8 cellular contexts compared by ENCODE assay signal in the genomic region with DNA sequence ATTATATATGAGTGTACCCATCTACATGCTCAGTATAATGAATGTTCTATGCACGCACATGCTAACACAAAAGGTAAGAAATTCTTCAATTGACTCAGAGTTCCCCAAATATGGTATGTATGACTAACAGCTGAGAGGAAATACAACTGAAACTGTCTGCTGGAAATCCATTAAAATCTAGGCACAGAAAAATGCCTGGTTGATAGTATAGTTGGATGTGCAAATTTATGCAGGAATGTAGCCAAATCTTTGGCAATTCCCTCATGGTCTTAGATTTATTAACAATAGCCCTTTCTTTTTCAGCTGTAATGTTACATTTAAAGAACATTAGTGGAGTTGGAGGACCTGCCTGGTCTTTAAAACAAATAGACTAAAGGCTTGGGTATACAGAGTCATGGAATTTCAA. TPM values are rescaled to one million over a fixed set of nuclear protein-coding genes. Genes with fewer than 3 reads are reported as not detected.
DNase-seq lines count a peak whose midpoint lies in the region; ATAC-seq and TF ChIP-seq lines count a peak whose summit lies in the region.

No MANE protein-coding gene starts in this region.

- H3K4me1 ChIP-seq in ACC112 (ENCODE audit: control insufficient read depth, insufficient read depth, low read length, unreplicated experiment) (peaks cover 30% of the 10 kb centered on the region), neural progenitor cell (peaks cover 13% of the 10 kb centered on the region)

- CTCF ChIA-PET in HEK293T (lab: Yijun Ruan, JAX) = interaction anchor here (0.5 to 0.6 kb wide), 2 partner anchors 182 to 365 kb away, joined by 3 to 4 read pairs; no protein-coding TSS in a partner anchor

- H3K4me1 Mint-ChIP-seq in neural progenitor cell = peaks cover 37% of the 10 kb centered on the region

- H3K27ac Mint-ChIP-seq in neural progenitor cell = no peak overlapping the region

- H3K4me3 ChIP-seq in ACC112 (ENCODE audit: low read depth, low read length) = peak overlapping the region; percentile 84
- no peak overlapping the region for H3K4me3 ChIP-seq in neural progenitor cell

- no peak overlapping the region for H3K4me2 ChIP-seq in neural progenitor cell

- H3K4me3 Mint-ChIP-seq in neural progenitor cell = no peak overlapping the region

- POLR2A ChIA-PET in HEK293T (lab: Yijun Ruan, JAX) = no interaction called here

- in situ Hi-C loops in SK-MEL-5 (cut with HindIII; ENCODE audit: low pct_unique_long_range_greater_than_20kb, low sequenced_read_pairs) = no loop called here

- no peaks in the 10 kb centered on the region for H3F3A ChIP-seq in neural progenitor cell (ENCODE audit: low read depth)

- ATAC-seq in GM18861 (IDR thresholded peaks at IDR 0.05; ENCODE audit: unreplicated experiment) (peak; percentile 93), HG02981 (IDR thresholded peaks at IDR 0.05; ENCODE audit: unreplicated experiment) (peak; percentile 90)

- H3K27ac ChIP-seq in ACC112 (ENCODE audit: low read depth, low read length) (peak overlapping the region; percentile 35), neural progenitor cell (no peak overlapping the region)

- H2AFZ ChIP-seq in ACC112 (ENCODE audit: low read length, unreplicated experiment) (no peak overlapping the region), neural progenitor cell (replicated peaks) (no peak overlapping the region)

- no peaks in the 10 kb centered on the region for H3K9me3 Mint-ChIP-seq in neural progenitor cell

- no peaks in the 10 kb centered on the region for H3K36me3 Mint-ChIP-seq in neural progenitor cell

- H3K27me3 ChIP-seq in ACC112 (ENCODE audit: insufficient read depth, low read length) (no peaks in the 10 kb centered on the region), neural progenitor cell (peaks cover 4% of the 10 kb centered on the region)

- DNase-seq in SK-MEL-5 (ENCODE audit: low read depth, low spot score) (peak; percentile 79), medulla oblongata (ENCODE audit: extremely low spot score) (peak; percentile 28), DMS114 treated with DMSO at 0.1 percent for 48 hours (lab: John Stamatoyannopoulos, UW; ENCODE audit: unreplicated experiment) (no peak), neural progenitor cell (ENCODE audit: low spot score) (no peak), HEK293T (ENCODE audit: extremely low spot score) (no peak)

- no peaks in the 10 kb centered on the region for H3K9me3 ChIP-seq in neural progenitor cell (ENCODE audit: low read depth)

- H3K27me3 Mint-ChIP-seq in neural progenitor cell (ENCODE audit: insufficient read depth, low read depth) = peaks cover 4% of the 10 kb centered on the region

- TF ChIP-seq CTCF in neural progenitor cell (IDR thresholded peaks at IDR 0.05) = no peak

- H4K20me1 ChIP-seq in neural progenitor cell (ENCODE audit: low read depth) = no peaks in the 10 kb centered on the region

- no peak overlapping the region for H3K9ac ChIP-seq in neural progenitor cell

- peaks cover 14% of the 10 kb centered on the region for H3K36me3 ChIP-seq in ACC112 (ENCODE audit: insufficient read depth, low read length)
- no peaks in the 10 kb centered on the region for H3K36me3 ChIP-seq in neural progenitor cell

- H3K79me2 ChIP-seq in ACC112 (ENCODE audit: control insufficient read depth, insufficient read depth, low read length, unreplicated experiment) = peaks cover 75% of the 10 kb centered on the region
- peaks cover 12% of the 10 kb centered on the region for H3K79me2 ChIP-seq in neural progenitor cell (ENCODE audit: low read depth)

TF ChIP-seq in HEK293T, 16 proteins besides CTCF, POLR2A, EP300 and RAD21:
- TF ChIP-seq BHLHE40 (IDR thresholded peaks at IDR 0.05; ENCODE audit: borderline replicate concordance) (no peak), HDGF (IDR thresholded peaks at IDR 0.05; ENCODE audit: borderline replicate concordance) (no peak), FOXA1 (IDR thresholded peaks at IDR 0.05) (no peak), CTBP1 (IDR thresholded peaks at IDR 0.05; ENCODE audit: borderline replicate concordance) (no peak), L3MBTL2 (conservative IDR thresholded peaks at IDR 0.05) (no peak), FOXK2 (IDR thresholded peaks at IDR 0.05) (no peak)

RNA-seq across cellular contexts. Expression of a gene that starts 5.5 kb away (rescaled TPM):
- total RNA-seq in SK-MEL-5 (2014; rRNA removed; shearing (Covaris generic)) = 17.2 and 19.3 TPM in 2 replicates
- polyA plus RNA-seq in SK-MEL-5 (2015; cell fraction: cytosol; rRNA removed) = 9.8 and 18.6 TPM in 2 replicates
- polyA plus RNA-seq in SK-MEL-5 (2015; cell fraction: nucleus; rRNA removed) = 13.7 and 16.6 TPM in 2 replicates
- total RNA-seq in neural progenitor cell (ENCODE audit: low replicate concordance) = 21.0 and 33.2 TPM in 2 replicates

Comparison
In these comparisons a context has a peak if more than half of its experiments do, and no peak if none do; other contexts are left out.
1. DNase-seq: peak in SK-MEL-5 (single experiment) and medulla oblongata (single experiment); none in DMS114 treated with DMSO at 0.1 percent for 48 hours (single experiment), neural progenitor cell (single experiment) and HEK293T (single experiment).